ENCODE assay signal across 8 cellular contexts in genomic region chr9:37027582-37028424, GRCh38. TPM values are rescaled to one million over a fixed set of nuclear protein-coding genes. Genes with fewer than 3 reads are reported as not detected.
DNase-seq lines count a peak whose midpoint lies in the region; ATAC-seq, FAIRE-seq and TF ChIP-seq lines count a peak whose summit lies in the region.

No MANE protein-coding gene starts in this region.

- peaks cover 37% of the 10 kb centered on the region for H3K4me1 Mint-ChIP-seq in activated CD4-positive, alpha-beta T cell treated with anti-CD3 and anti-CD28 coated beads for 36 hours

- no peaks in the 10 kb centered on the region for H3K4me1 ChIP-seq in HepG2 (ENCODE audit: insufficient read depth, low read length)

- TF ChIP-seq POLR2A in HepG2 (IDR thresholded peaks at IDR 0.05; ENCODE audit: insufficient read depth in 1 of 2, low read depth in 2 of 2, low read length in 2 of 2) = no peak

- peaks cover 15 to 88% of the 10 kb centered on the region in 2 experiments for H3K27me3 ChIP-seq in HepG2 (ENCODE audit: control insufficient read depth in 1 of 2, insufficient read depth in 2 of 2, low read length in 2 of 2)

- WGBS in HepG2 (ENCODE audit: low lambda C conversion rate) = 32% methylated on average over 25 of the region's 59 CpGs

- CTCF ChIA-PET in activated CD4-positive, alpha-beta T cell treated with anti-CD3 and anti-CD28 coated beads for 36 hours (lab: Charles Lee) = interaction anchor here (0.8 kb wide), 1 partner anchor 9 kb away, joined by 3 read pairs; no protein-coding TSS in a partner anchor
- CTCF ChIA-PET in HepG2 (lab: Yijun Ruan, JAX; ENCODE audit: low intra/inter-chr PET ratio, low total read pairs) = no interaction called here

- TF ChIP-seq EP300 in HepG2 (IDR thresholded peaks at IDR 0.05; ENCODE audit: low read depth in 2 of 2, low read length in 2 of 2) = no peak
- TF ChIP-seq EP300 in HepG2 (CRISPR knock-in tag; IDR thresholded peaks at IDR 0.05; ENCODE audit: borderline replicate concordance) = peak; percentile 71

- intact Hi-C loops in activated CD4-positive, alpha-beta T cell treated with anti-CD3 and anti-CD28 coated beads for 36 hours (cut with DNase I, micrococcal nuclease) = loop anchor here (1.0 to 5.0 kb wide), 8 partner anchors 9 to 564 kb away; partner anchors contain the start of genes ZCCHC7 (in 2 of the 2), POLR1E (in 1 of the 2), TOMM5 (in 1 of the 2) and ZBTB5 (in 1 of the 2)
- intact Hi-C loops in HepG2 (cut with micrococcal nuclease; ENCODE audit: unreplicated experiment) = no loop called here

- no peaks in the 10 kb centered on the region for H3K36me3 ChIP-seq in HepG2 (replicated peaks in 1 of 2; ENCODE audit: control insufficient read depth in 1 of 2, insufficient read depth in 2 of 2, low read length in 2 of 2)

- BruUV-seq in HepG2 (replicated peaks; lab: Mats Ljungman, UMichigan) = no TSS peak

- H3K27ac ChIP-seq in HepG2 (ENCODE audit: extremely low read length, insufficient read depth, low read length) = no peak overlapping the region

- no peak overlapping the region for H2AFZ ChIP-seq in HepG2 (ENCODE audit: low read length)

- H3K4me3 Mint-ChIP-seq in activated CD4-positive, alpha-beta T cell treated with anti-CD3 and anti-CD28 coated beads for 36 hours = peak overlapping the region; percentile 64

- H3K36me3 Mint-ChIP-seq in activated CD4-positive, alpha-beta T cell treated with anti-CD3 and anti-CD28 coated beads for 36 hours (ENCODE audit: low read depth) = no peaks in the 10 kb centered on the region

- in situ Hi-C loops in HepG2 (cut with HindIII; ENCODE audit: extremely low pct_ligation_motif_present, low pct_unique_long_range_greater_than_20kb) = no loop called here

- H3K4me3 ChIP-seq in AG09309 (ENCODE audit: control insufficient read depth, low read depth, low read length) (no peak overlapping the region; the same call in 1 of the 2 replicates), choroid plexus epithelial cell (ENCODE audit: low read depth, low read length) (no peak overlapping the region), HepG2 (replicated peaks in 1 of 3; ENCODE audit: insufficient read depth in 1 of 3, low read depth in 2 of 3, low read length in 3 of 3) (peak overlapping the region in 1 of 3 experiments; percentile 48; a peak in 1 of 6 replicates)

- no peak overlapping the region for H3K27ac Mint-ChIP-seq in activated CD4-positive, alpha-beta T cell treated with anti-CD3 and anti-CD28 coated beads for 36 hours

- peaks cover 80% of the 10 kb centered on the region for H3K27me3 Mint-ChIP-seq in activated CD4-positive, alpha-beta T cell treated with anti-CD3 and anti-CD28 coated beads for 36 hours

- no peak overlapping the region for H3K9ac ChIP-seq in HepG2 (ENCODE audit: insufficient read depth, low read depth, low read length)

- H3K9me3 Mint-ChIP-seq in activated CD4-positive, alpha-beta T cell treated with anti-CD3 and anti-CD28 coated beads for 36 hours (ENCODE audit: low read depth) = no peaks in the 10 kb centered on the region

- ATAC-seq in GM19023 (IDR thresholded peaks at IDR 0.05; ENCODE audit: unreplicated experiment) (peak; percentile 80), HG03159 (IDR thresholded peaks at IDR 0.05; ENCODE audit: unreplicated experiment) (peak; percentile 72), HepG2 (peak; percentile 97)
- peak; percentile 97 for ATAC-seq in activated CD4-positive, alpha-beta T cell treated with anti-CD3 and anti-CD28 coated beads for 36 hours

- peak; percentile 4 for FAIRE-seq in HepG2 (lab: Jason Lieb, UNC)

- no peaks in the 10 kb centered on the region for H3K79me2 ChIP-seq in HepG2 (ENCODE audit: insufficient read depth, low read length)

- DNase-seq in AG09309 (ENCODE audit: low read depth) = peak; percentile 13
- DNase-seq in NCI-H2227 treated with DMSO at 0.1 percent for 48 hours (lab: John Stamatoyannopoulos, UW) = peak; percentile 89
- DNase-seq in activated CD4-positive, alpha-beta T cell treated with anti-CD3 and anti-CD28 coated beads for 36 hours = peak; percentile 96
- DNase-seq in choroid plexus epithelial cell (ENCODE audit: low read depth) = peak; percentile 89
- DNase-seq in HepG2 (ENCODE audit: low spot score) = peak; percentile 86
- peak; percentile 90 to 91 for DNase-seq in stimulated activated CD4-positive, alpha-beta T cell treated with anti-CD3 and anti-CD28 coated beads, Interleukin-4, amount 100 ng/mL, for 48 hours (ENCODE audit: low read depth in 2 of 2)

- no peak for TF ChIP-seq CTCF in AG09309 (IDR thresholded peaks at IDR 0.05; ENCODE audit: control insufficient read depth, insufficient read depth, low read depth, low read length, missing control alignments)
- no peak for TF ChIP-seq CTCF in choroid plexus epithelial cell (conservative IDR thresholded peaks at IDR 0.05; ENCODE audit: low read depth, low read length)
- peak; percentile 45 for TF ChIP-seq CTCF in HepG2 (CRISPR knock-in tag; IDR thresholded peaks at IDR 0.05)

- H3K9me3 ChIP-seq in HepG2 (ENCODE audit: low read length) = no peaks in the 10 kb centered on the region

- H4K20me1 ChIP-seq in HepG2 (ENCODE audit: insufficient read depth, low read length) = 0 out of 2 replicates have a peak, but pooled peaks cover 2% of the 10 kb centered on the region

- peak overlapping the region; percentile 56 for H3K4me2 ChIP-seq in HepG2 (ENCODE audit: low read depth, low read length)

- peak; percentile 63 for TF ChIP-seq RAD21 in HepG2 (CRISPR knock-in tag; IDR thresholded peaks at IDR 0.05)

- POLR2A ChIA-PET in activated CD4-positive, alpha-beta T cell treated with anti-CD3 and anti-CD28 coated beads for 36 hours (lab: Charles Lee) = no interaction called here
- POLR2A ChIA-PET in HepG2 (lab: Yijun Ruan, JAX) = no interaction called here

TF ChIP-seq in HepG2, 621 proteins besides CTCF, POLR2A, EP300 and RAD21 (continues in another document):
- 0 out of 2 replicates have a peak, but pooled peaks have one; percentile 75 for TF ChIP-seq CAMTA2 (CRISPR knock-in tag; IDR thresholded peaks at IDR 0.05; ENCODE audit: borderline replicate concordance)
- TF ChIP-seq HOXA3 (CRISPR knock-in tag; IDR thresholded peaks at IDR 0.05) = peak; percentile 90
- TF ChIP-seq ZNF232 (CRISPR knock-in tag; IDR thresholded peaks at IDR 0.05; ENCODE audit: borderline replicate concordance) = peak; percentile 97
- TF ChIP-seq, protein P1, sequence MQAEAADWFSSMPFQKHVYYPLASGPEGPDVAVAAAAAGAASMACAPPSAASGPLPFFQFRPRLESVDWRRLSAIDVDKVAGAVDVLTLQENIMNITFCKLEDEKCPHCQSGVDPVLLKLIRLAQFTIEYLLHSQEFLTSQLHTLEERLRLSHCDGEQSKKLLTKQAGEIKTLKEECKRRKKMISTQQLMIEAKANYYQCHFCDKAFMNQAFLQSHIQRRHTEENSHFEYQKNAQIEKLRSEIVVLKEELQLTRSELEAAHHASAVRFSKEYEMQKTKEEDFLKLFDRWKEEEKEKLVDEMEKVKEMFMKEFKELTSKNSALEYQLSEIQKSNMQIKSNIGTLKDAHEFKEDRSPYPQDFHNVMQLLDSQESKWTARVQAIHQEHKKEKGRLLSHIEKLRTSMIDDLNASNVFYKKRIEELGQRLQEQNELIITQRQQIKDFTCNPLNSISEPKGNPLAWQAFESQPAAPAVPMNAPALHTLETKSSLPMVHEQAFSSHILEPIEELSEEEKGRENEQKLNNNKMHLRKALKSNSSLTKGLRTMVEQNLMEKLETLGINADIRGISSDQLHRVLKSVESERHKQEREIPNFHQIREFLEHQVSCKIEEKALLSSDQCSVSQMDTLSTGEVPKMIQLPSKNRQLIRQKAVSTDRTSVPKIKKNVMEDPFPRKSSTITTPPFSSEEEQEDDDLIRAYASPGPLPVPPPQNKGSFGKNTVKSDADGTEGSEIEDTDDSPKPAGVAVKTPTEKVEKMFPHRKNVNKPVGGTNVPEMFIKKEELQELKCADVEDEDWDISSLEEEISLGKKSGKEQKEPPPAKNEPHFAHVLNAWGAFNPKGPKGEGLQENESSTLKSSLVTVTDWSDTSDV (CRISPR knock-in tag; IDR thresholded peaks at IDR 0.05) = peak; percentile 92; the same call in 1 of the 2 replicates
- no peak for TF ChIP-seq TCF12 (IDR thresholded peaks at IDR 0.05)
- peak; percentile 81; the same call in 1 of the 2 replicates for TF ChIP-seq TCF12 (CRISPR knock-in tag; IDR thresholded peaks at IDR 0.05)
- TF ChIP-seq, protein P2, sequence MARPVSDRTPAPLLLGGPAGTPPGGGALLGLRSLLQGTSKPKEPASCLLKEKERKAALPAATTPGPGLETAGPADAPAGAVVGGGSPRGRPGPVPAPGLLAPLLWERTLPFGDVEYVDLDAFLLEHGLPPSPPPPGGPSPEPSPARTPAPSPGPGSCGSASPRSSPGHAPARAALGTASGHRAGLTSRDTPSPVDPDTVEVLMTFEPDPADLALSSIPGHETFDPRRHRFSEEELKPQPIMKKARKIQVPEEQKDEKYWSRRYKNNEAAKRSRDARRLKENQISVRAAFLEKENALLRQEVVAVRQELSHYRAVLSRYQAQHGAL (CRISPR knock-in tag; IDR thresholded peaks at IDR 0.05; ENCODE audit: not compliant biosample characterization) = peak; percentile 96
- peak; percentile 99 for TF ChIP-seq CCDC6 (CRISPR knock-in tag; IDR thresholded peaks at IDR 0.05)

RNA-seq across cellular contexts. Expression of gene PAX5, which starts 6.3 kb away (rescaled TPM):
- under 1 TPM; 0.21 to 0.51 TPM for total RNA-seq in activated CD4-positive, alpha-beta T cell treated with anti-CD3 and anti-CD28 coated beads for 36 hours
- not detected in 2 replicates for total RNA-seq in HepG2 (2016; rRNA removed; fragmentation: Illumina TruSeq; extraction: Trizol)
- total RNA-seq in HepG2 (2016; cell fraction: cytosol; rRNA removed; fragmentation: Illumina TruSeq; extraction: Trizol; ENCODE audit: low read depth) = not detected in 2 replicates
- total RNA-seq in HepG2 (2016; cell fraction: insoluble cytoplasmic fraction; rRNA removed; fragmentation: Illumina TruSeq; extraction: Trizol) = not detected in 2 replicates
- total RNA-seq in HepG2 (2016; cell fraction: membrane; rRNA removed; fragmentation: Illumina TruSeq; extraction: Trizol) = not detected in 2 replicates
- not detected in 2 replicates for total RNA-seq in HepG2 (2016; cell fraction: nucleus; rRNA removed; fragmentation: Illumina TruSeq; extraction: Trizol)
- polyA plus RNA-seq in HepG2 (2011; rRNA removed) = not detected in 2 replicates
- not detected in 2 replicates for polyA plus RNA-seq in HepG2 (2011; cell fraction: cytosol; rRNA removed)
- polyA plus RNA-seq in HepG2 (2011; cell fraction: nucleus; rRNA removed) = 0.02 and 0.11 TPM in 2 replicates
- polyA plus RNA-seq in HepG2 (2012) = not detected in 2 replicates
- not detected in 2 replicates for polyA plus RNA-seq in HepG2 (2016; cell fraction: cytosol; fragmentation: Illumina TruSeq; extraction: Trizol; ENCODE audit: low read depth)
- not detected in 2 replicates for polyA plus RNA-seq in HepG2 (2016; cell fraction: insoluble cytoplasmic fraction; fragmentation: Illumina TruSeq; extraction: Trizol; ENCODE audit: low read depth)
- not detected in 2 replicates for polyA plus RNA-seq in HepG2 (2016; cell fraction: membrane; fragmentation: Illumina TruSeq; extraction: Trizol; ENCODE audit: low read depth)
- not detected in 2 replicates for polyA plus RNA-seq in HepG2 (2016; cell fraction: nucleus; fragmentation: Illumina TruSeq; extraction: Trizol; ENCODE audit: insufficient read depth, low read depth)
- polyA minus RNA-seq in HepG2 (2011; rRNA and poly(A)+ RNA removed; ENCODE audit: low replicate concordance) = 0.02 TPM in 1 of 2 replicates, not detected in the other
- not detected in 2 replicates for polyA minus RNA-seq in HepG2 (2011; cell fraction: cytosol; rRNA and poly(A)+ RNA removed)
- polyA minus RNA-seq in HepG2 (2011; cell fraction: nucleus; rRNA and poly(A)+ RNA removed) = not detected in 2 replicates

Comparison
In these comparisons a context has a peak if more than half of its experiments do, and no peak if none do; other contexts are left out.
1. DNase-seq: peak in every context shown above with its lines; median percentile 96 in activated CD4-positive, alpha-beta T cell treated with anti-CD3 and anti-CD28 coated beads for 36 hours; 90 in stimulated activated CD4-positive, alpha-beta T cell treated with anti-CD3 and anti-CD28 coated beads, Interleukin-4, amount 100 ng/mL, for 48 hours; 89 in NCI-H2227 treated with DMSO at 0.1 percent for 48 hours; 89 in choroid plexus epithelial cell; 86 in HepG2; 13 in AG09309.